12 cellular contexts compared by ENCODE assay signal in the genomic region with DNA sequence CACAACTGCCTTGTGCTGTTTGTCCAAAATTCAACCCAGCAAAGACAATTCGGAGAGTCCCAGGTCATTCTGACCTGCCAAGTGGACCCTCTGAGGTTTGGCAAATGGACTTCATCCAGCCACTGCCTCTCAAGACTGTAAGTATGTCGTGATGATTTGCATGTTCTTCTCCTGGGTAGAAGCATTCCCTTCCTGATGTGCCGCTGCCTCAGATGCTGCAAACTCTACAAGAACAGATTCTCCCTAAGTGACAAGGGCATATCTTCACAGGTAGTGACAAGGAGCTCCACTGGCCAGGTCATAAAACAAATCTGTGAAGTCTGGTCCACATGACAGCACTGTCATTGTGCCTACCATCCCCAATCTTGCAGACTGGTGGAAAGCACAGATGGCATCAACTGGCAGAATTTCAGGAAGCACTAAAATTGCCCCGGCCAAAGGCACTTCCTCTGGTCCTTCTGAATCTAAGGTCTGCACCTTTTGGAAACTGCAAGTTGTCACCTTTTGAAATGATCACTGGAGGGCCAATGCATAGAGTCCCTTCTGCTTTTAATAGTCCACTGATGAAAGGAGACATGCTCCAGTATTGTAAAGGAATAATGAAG.
"Had no signal": no experiment of that assay in that cellular context is flagged by ENCODE, and none has a peak within 500 bp of the region (broad histone marks: within the 10 kb centered on the region; RNA-seq: fewer than 3 reads in every experiment).

No MANE protein-coding gene starts in this region.

- H3K27ac ChIP-seq: adrenal gland, cardiac muscle cell, esophagus squamous epithelium had no signal

- H3K27me3 Mint-ChIP-seq: activated naive CD4-positive, alpha-beta T cell treated with anti-CD3 and anti-CD28 coated beads, Interleukin-2, amount 50 U/mL, for 24 hours had no signal

- H3K9me3 Mint-ChIP-seq: activated CD4-positive, alpha-beta T cell treated with anti-CD3 and anti-CD28 coated beads, Interleukin-2, amount 10 ng/mL, durations not matched to agents 7 days and 5 days; activated naive CD4-positive, alpha-beta T cell treated with anti-CD3 and anti-CD28 coated beads, Interleukin-2, amount 50 U/mL, for 24 hours; activated T-cell treated with anti-CD3 and anti-CD28 coated beads, Interleukin-2, amount 50 U/mL, for 4 hours; naive thymus-derived CD8-positive, alpha-beta T cell; stimulated activated effector memory CD8-positive, alpha-beta T cell treated with anti-CD3 and anti-CD28 coated beads, Interleukin-12 subunit alpha, Interleukin-12 subunit beta, amount 100 ng/mL, for 72 hours had no signal

- H3K27me3 ChIP-seq: adrenal gland, cardiac muscle cell had no signal

- H3K4me3 ChIP-seq: adrenal gland, cardiac muscle cell, esophagus squamous epithelium had no signal

- ATAC-seq: activated T-cell treated with anti-CD3 and anti-CD28 coated beads, Interleukin-2, amount 50 U/mL, for 4 hours; naive thymus-derived CD8-positive, alpha-beta T cell; stimulated activated effector memory CD8-positive, alpha-beta T cell treated with anti-CD3 and anti-CD28 coated beads, Interleukin-12 subunit alpha, Interleukin-12 subunit beta, amount 100 ng/mL, for 72 hours had no signal

- H3K9me3 ChIP-seq: adrenal gland, esophagus squamous epithelium had no signal

- H3K4me1 Mint-ChIP-seq: activated naive CD4-positive, alpha-beta T cell treated with anti-CD3 and anti-CD28 coated beads, Interleukin-2, amount 50 U/mL, for 24 hours had no signal

- H3K4me1 ChIP-seq: adrenal gland had no signal

- DNase-seq: activated CD4-positive, alpha-beta T cell treated with anti-CD3 and anti-CD28 coated beads, Interleukin-2, amount 10 ng/mL, durations not matched to agents 7 days and 5 days; activated T-cell treated with anti-CD3 and anti-CD28 coated beads, Interleukin-2, amount 50 U/mL, for 4 hours; esophagus squamous epithelium; hippocampal formation; kidney glomerular epithelial cell; mesenchymal stem cell; naive thymus-derived CD8-positive, alpha-beta T cell; retina had no signal

- H3K4me3 Mint-ChIP-seq: activated CD4-positive, alpha-beta T cell treated with anti-CD3 and anti-CD28 coated beads, Interleukin-2, amount 10 ng/mL, durations not matched to agents 7 days and 5 days; activated naive CD4-positive, alpha-beta T cell treated with anti-CD3 and anti-CD28 coated beads, Interleukin-2, amount 50 U/mL, for 24 hours; activated T-cell treated with anti-CD3 and anti-CD28 coated beads, Interleukin-2, amount 50 U/mL, for 4 hours; naive thymus-derived CD8-positive, alpha-beta T cell; stimulated activated effector memory CD8-positive, alpha-beta T cell treated with anti-CD3 and anti-CD28 coated beads, Interleukin-12 subunit alpha, Interleukin-12 subunit beta, amount 100 ng/mL, for 72 hours had no signal

- H3K27ac Mint-ChIP-seq: activated CD4-positive, alpha-beta T cell treated with anti-CD3 and anti-CD28 coated beads, Interleukin-2, amount 10 ng/mL, durations not matched to agents 7 days and 5 days; activated naive CD4-positive, alpha-beta T cell treated with anti-CD3 and anti-CD28 coated beads, Interleukin-2, amount 50 U/mL, for 24 hours; stimulated activated effector memory CD8-positive, alpha-beta T cell treated with anti-CD3 and anti-CD28 coated beads, Interleukin-12 subunit alpha, Interleukin-12 subunit beta, amount 100 ng/mL, for 72 hours had no signal
